In genomic region chr2:216696751-216697560, GRCh38 we compare ENCODE assay signal across 9 cellular contexts. TPM values are rescaled to one million over a fixed set of nuclear protein-coding genes. Genes with fewer than 3 reads are reported as not detected.
DNase-seq lines count a peak whose midpoint lies in the region; ATAC-seq and TF ChIP-seq lines count a peak whose summit lies in the region.
"Had no signal": no experiment of that assay in that cellular context is flagged by ENCODE, and none has a peak within 500 bp of the region (broad histone marks: within the 10 kb centered on the region; RNA-seq: fewer than 3 reads in every experiment).

No MANE protein-coding gene starts in this region.

- no peak overlapping the region for H3K9ac ChIP-seq in rectal smooth muscle tissue (ENCODE audit: low read length)

- H3K27me3 Mint-ChIP-seq in endothelial cell (ENCODE audit: unreplicated experiment) = peaks cover 17% of the 10 kb centered on the region
- peaks cover 10% of the 10 kb centered on the region for H3K27me3 Mint-ChIP-seq in stimulated activated naive CD8-positive, alpha-beta T cell treated with anti-CD3 and anti-CD28 coated beads, Interleukin-15, amount 100 ng/mL, for 72 hours
- H3K27me3 Mint-ChIP-seq in activated CD4-positive, alpha-beta memory T cell treated with anti-CD3 and anti-CD28 coated beads for 36 hours = peaks cover 42% of the 10 kb centered on the region

- peak overlapping the region; percentile 94 for H3K27ac ChIP-seq in rectal smooth muscle tissue (ENCODE audit: low read depth, low read length)

- H3K27ac Mint-ChIP-seq in endothelial cell (ENCODE audit: unreplicated experiment) = no peak overlapping the region
- H3K27ac Mint-ChIP-seq in stimulated activated naive CD8-positive, alpha-beta T cell treated with anti-CD3 and anti-CD28 coated beads, Interleukin-15, amount 100 ng/mL, for 72 hours = no peak overlapping the region
- no peak overlapping the region for H3K27ac Mint-ChIP-seq in activated CD4-positive, alpha-beta memory T cell treated with anti-CD3 and anti-CD28 coated beads for 36 hours

- H3K4me3 ChIP-seq in rectal smooth muscle tissue (ENCODE audit: low read length) = no peak overlapping the region
- H3K4me3 ChIP-seq: skin epidermis had no signal

- H3K4me1 Mint-ChIP-seq in endothelial cell (ENCODE audit: unreplicated experiment) = peaks cover 20% of the 10 kb centered on the region
- H3K4me1 Mint-ChIP-seq in stimulated activated naive CD8-positive, alpha-beta T cell treated with anti-CD3 and anti-CD28 coated beads, Interleukin-15, amount 100 ng/mL, for 72 hours = peaks cover 34% of the 10 kb centered on the region
- peaks cover 16% of the 10 kb centered on the region for H3K4me1 Mint-ChIP-seq in activated CD4-positive, alpha-beta memory T cell treated with anti-CD3 and anti-CD28 coated beads for 36 hours (ENCODE audit: low read depth)

- ATAC-seq in GM21526 (IDR thresholded peaks at IDR 0.05; ENCODE audit: low FRiP score, unreplicated experiment) = no peak
- ATAC-seq in stimulated activated naive CD8-positive, alpha-beta T cell treated with anti-CD3 and anti-CD28 coated beads, Interleukin-15, amount 100 ng/mL, for 72 hours = no peak

- H3K4me3 Mint-ChIP-seq in endothelial cell (ENCODE audit: unreplicated experiment) = no peak overlapping the region
- H3K4me3 Mint-ChIP-seq in stimulated activated naive CD8-positive, alpha-beta T cell treated with anti-CD3 and anti-CD28 coated beads, Interleukin-15, amount 100 ng/mL, for 72 hours = no peak overlapping the region
- no peak overlapping the region for H3K4me3 Mint-ChIP-seq in activated CD4-positive, alpha-beta memory T cell treated with anti-CD3 and anti-CD28 coated beads for 36 hours

- H3K9me3 Mint-ChIP-seq in endothelial cell (ENCODE audit: unreplicated experiment) = no peaks in the 10 kb centered on the region
- H3K9me3 Mint-ChIP-seq in stimulated activated naive CD8-positive, alpha-beta T cell treated with anti-CD3 and anti-CD28 coated beads, Interleukin-15, amount 100 ng/mL, for 72 hours = no peaks in the 10 kb centered on the region
- H3K9me3 Mint-ChIP-seq in activated CD4-positive, alpha-beta memory T cell treated with anti-CD3 and anti-CD28 coated beads for 36 hours = no peaks in the 10 kb centered on the region

- POLR2A ChIA-PET in activated CD4-positive, alpha-beta memory T cell treated with anti-CD3 and anti-CD28 coated beads for 36 hours (lab: Charles Lee) = no interaction called here

- no peaks in the 10 kb centered on the region for H3K36me3 Mint-ChIP-seq in endothelial cell (ENCODE audit: low read depth, unreplicated experiment)
- no peaks in the 10 kb centered on the region for H3K36me3 Mint-ChIP-seq in activated CD4-positive, alpha-beta memory T cell treated with anti-CD3 and anti-CD28 coated beads for 36 hours

- intact Hi-C loops in activated CD4-positive, alpha-beta memory T cell treated with anti-CD3 and anti-CD28 coated beads for 36 hours (cut with micrococcal nuclease) = loop anchor here (5.0 to 10.0 kb wide), 3 partner anchors 50 to 918 kb away; no protein-coding TSS in a partner anchor

- TF ChIP-seq CTCF in endothelial cell (IDR thresholded peaks at IDR 0.05; ENCODE audit: unreplicated experiment) = peak; percentile 40

- DNase-seq in NCI-H510A treated with DMSO at 0.1 percent for 48 hours (lab: John Stamatoyannopoulos, UW) (peak; percentile 57), NCI-H510A (lab: John Stamatoyannopoulos, UW) (no peak), NOMO-1 treated with DMSO at 0.1 percent for 48 hours (lab: John Stamatoyannopoulos, UW; ENCODE audit: unreplicated experiment) (peak; percentile 36), endothelial cell (ENCODE audit: low spot score) (no peak)
- no peak for DNase-seq in stimulated activated naive CD8-positive, alpha-beta T cell treated with anti-CD3 and anti-CD28 coated beads, Interleukin-15, amount 100 ng/mL, for 72 hours
- no peak for DNase-seq in activated CD4-positive, alpha-beta memory T cell treated with anti-CD3 and anti-CD28 coated beads for 36 hours

- CTCF ChIA-PET in activated CD4-positive, alpha-beta memory T cell treated with anti-CD3 and anti-CD28 coated beads for 36 hours (lab: Charles Lee) = interaction anchor here (1.3 kb wide), 1 partner anchor 10 kb away, joined by 3 read pairs; no protein-coding TSS in a partner anchor

- peaks cover 7% of the 10 kb centered on the region for H3K27me3 ChIP-seq in rectal smooth muscle tissue (ENCODE audit: control insufficient read depth, insufficient read depth, low read length)

- peaks cover 35% of the 10 kb centered on the region for H3K4me1 ChIP-seq in rectal smooth muscle tissue (ENCODE audit: control insufficient read depth, insufficient read depth, low read length)

- no peaks in the 10 kb centered on the region for H3K36me3 ChIP-seq in rectal smooth muscle tissue (ENCODE audit: control insufficient read depth, insufficient read depth, low read length)

RNA-seq across cellular contexts. Expression of gene IGFBP5, which starts 1.6 kb away (rescaled TPM):
- total RNA-seq in endothelial cell (ENCODE audit: unreplicated experiment) = 7.2 TPM
- not detected for total RNA-seq in activated CD4-positive, alpha-beta memory T cell treated with anti-CD3 and anti-CD28 coated beads for 36 hours

Comparison
In these comparisons a context has a peak if more than half of its experiments do, and no peak if none do; other contexts are left out.
1. DNase-seq: peak in NCI-H510A treated with DMSO at 0.1 percent for 48 hours (single experiment) and NOMO-1 treated with DMSO at 0.1 percent for 48 hours (single experiment); none in NCI-H510A (single experiment), endothelial cell (single experiment), stimulated activated naive CD8-positive, alpha-beta T cell treated with anti-CD3 and anti-CD28 coated beads, Interleukin-15, amount 100 ng/mL, for 72 hours (0 of 2) and activated CD4-positive, alpha-beta memory T cell treated with anti-CD3 and anti-CD28 coated beads for 36 hours (single experiment).